ENCODE assay signal across 1 cellular context in the genomic region with DNA sequence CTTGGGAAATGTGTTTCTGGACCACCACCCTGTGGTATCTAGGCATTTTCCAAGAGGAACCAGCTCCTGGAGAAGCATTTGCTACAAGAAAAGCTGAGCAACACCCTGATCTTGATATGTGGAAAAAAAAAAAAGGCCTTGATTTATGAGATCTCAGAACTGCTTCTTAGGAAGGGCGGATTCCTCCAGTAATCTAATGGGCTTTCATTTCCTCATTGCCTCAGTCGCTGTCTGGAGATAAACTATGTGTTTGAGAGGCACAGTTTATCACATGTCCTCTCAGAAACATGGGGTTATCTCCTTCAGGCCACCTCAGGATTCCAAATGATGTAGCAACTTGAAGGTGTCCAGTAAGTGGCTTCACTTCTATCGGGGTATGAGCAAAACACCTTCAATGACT.
TF ChIP-seq lines count a peak whose summit lies in the region.

No MANE protein-coding gene starts in this region.

TF ChIP-seq in K562, 482 proteins besides CTCF, POLR2A, EP300 and RAD21 (continued from another document):
- TF ChIP-seq SIN3A (IDR thresholded peaks at IDR 0.05; ENCODE audit: borderline replicate concordance in 2 of 2, control insufficient read depth in 1 of 2, low read depth in 2 of 2, low read length in 2 of 2) (no peak), CBFA2T3 (IDR thresholded peaks at IDR 0.05) (peak; percentile 42; the same call in 1 of the 2 replicates), U2AF2 (optimal IDR thresholded peaks at IDR 0.05; ENCODE audit: low read depth, low read length) (no peak), SMC3 (conservative IDR thresholded peaks at IDR 0.05; ENCODE audit: insufficient read depth, low read depth, low read length) (no peak), TCF7 (IDR thresholded peaks at IDR 0.05; ENCODE audit: borderline replicate concordance) (no peak), TEAD4 (IDR thresholded peaks at IDR 0.05; ENCODE audit: low read length) (peak; percentile 60; the same call in 1 of the 2 replicates), TEAD4 (CRISPR knock-in tag; IDR thresholded peaks at IDR 0.05; ENCODE audit: borderline replicate concordance) (no peak), NFYB (IDR thresholded peaks at IDR 0.05; ENCODE audit: extremely low read depth, insufficient read length) (no peak), MYNN (IDR thresholded peaks at IDR 0.05) (no peak), MYNN (CRISPR knock-in tag; IDR thresholded peaks at IDR 0.05) (no peak), PHB2 (IDR thresholded peaks at IDR 0.05; ENCODE audit: low read depth) (no peak), JUND (IDR thresholded peaks at IDR 0.05; ENCODE audit: borderline replicate concordance, low read depth, low read length) (0 out of 2 replicates have a peak, but pooled peaks have one; percentile 3), JUND (tag; IDR thresholded peaks at IDR 0.05; ENCODE audit: borderline replicate concordance, low read depth, low read length) (no peak; the same call in 2 of the 3 replicates), NR2C1 (IDR thresholded peaks at IDR 0.05) (no peak), NR2C1 (tag; IDR thresholded peaks at IDR 0.05) (no peak), KLF16 (IDR thresholded peaks at IDR 0.05) (0 out of 2 replicates have a peak, but pooled peaks have one; percentile 33), DIDO1 (tag; IDR thresholded peaks at IDR 0.05; ENCODE audit: low read depth) (no peak)
